Comparison of ENCODE assay signal across 8 cellular contexts in the genomic region with DNA sequence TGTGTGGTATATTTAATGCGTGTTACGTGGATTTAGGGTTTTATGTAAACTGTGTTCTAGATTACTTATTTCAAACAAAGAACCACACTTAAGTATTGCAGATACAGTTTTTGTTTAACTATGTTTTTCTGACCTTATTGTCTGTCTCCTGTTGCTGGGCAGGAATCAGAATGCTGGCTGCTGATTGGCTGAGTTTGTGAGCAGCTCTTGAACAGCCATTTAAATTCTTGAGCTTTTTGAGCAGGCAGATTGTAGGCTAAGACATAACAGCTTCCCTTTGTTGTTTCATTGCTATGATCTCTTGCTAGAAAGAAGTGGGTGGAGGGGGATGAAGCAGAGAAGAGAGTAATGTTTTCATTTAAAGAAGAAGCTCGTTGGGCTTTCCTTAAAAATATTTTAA. TPM values are rescaled to one million over a fixed set of nuclear protein-coding genes. Genes with fewer than 3 reads are reported as not detected.
DNase-seq lines count a peak whose midpoint lies in the region; ATAC-seq and TF ChIP-seq lines count a peak whose summit lies in the region.

No MANE protein-coding gene starts in this region.

- no peaks in the 10 kb centered on the region for H3K27me3 Mint-ChIP-seq in activated T-cell treated with anti-CD3 and anti-CD28 coated beads, Interleukin-2, amount 50 U/mL, for 72 hours (ENCODE audit: low read depth)
- H3K27me3 Mint-ChIP-seq in naive thymus-derived CD4-positive, alpha-beta T cell = no peaks in the 10 kb centered on the region

- POLR2A ChIA-PET in naive thymus-derived CD4-positive, alpha-beta T cell (lab: Charles Lee) = interaction anchor here (0.5 to 5.6 kb wide), 12 partner anchors 15 to 354 kb away, joined by 3 to 95 read pairs (median 3); partner anchors contain the start of gene ATF7IP

- peaks cover 0 to 11% (median 4%) of the 10 kb centered on the region in 3 experiments for H3K36me3 ChIP-seq in naive thymus-derived CD4-positive, alpha-beta T cell (ENCODE audit: control insufficient read depth in 2 of 3, insufficient read depth in 3 of 3, low read length in 3 of 3)

- CTCF ChIA-PET in naive thymus-derived CD4-positive, alpha-beta T cell (lab: Charles Lee) = interaction anchor here (0.7 to 2.5 kb wide), 8 partner anchors 19 to 185 kb away, joined by 3 to 31 read pairs (median 6); partner anchors contain the start of gene ATF7IP

- H3K4me3 Mint-ChIP-seq in activated T-cell treated with anti-CD3 and anti-CD28 coated beads, Interleukin-2, amount 50 U/mL, for 72 hours = peak overlapping the region; percentile 89 to 95
- H3K4me3 Mint-ChIP-seq in naive thymus-derived CD4-positive, alpha-beta T cell = peak overlapping the region; percentile 73 to 88 (median 83)

- no peak for TF ChIP-seq CTCF in fibroblast of mammary gland (conservative IDR thresholded peaks at IDR 0.05; ENCODE audit: control insufficient read depth, insufficient read depth, low read depth, low read length)

- no peak overlapping the region for H3K4me3 ChIP-seq in fibroblast of mammary gland (ENCODE audit: control insufficient read depth, low read depth, low read length)
- no peak overlapping the region for H3K4me3 ChIP-seq in naive thymus-derived CD4-positive, alpha-beta T cell (ENCODE audit: low read length)

- peak; percentile 85 to 87 for ATAC-seq in activated T-cell treated with anti-CD3 and anti-CD28 coated beads, Interleukin-2, amount 50 U/mL, for 72 hours (replicated peaks in 1 of 2)
- peak; percentile 80 for ATAC-seq in naive thymus-derived CD4-positive, alpha-beta T cell
- ATAC-seq in HG03039 (IDR thresholded peaks at IDR 0.05; ENCODE audit: unreplicated experiment) = no peak

- H3K9me3 Mint-ChIP-seq in activated T-cell treated with anti-CD3 and anti-CD28 coated beads, Interleukin-2, amount 50 U/mL, for 72 hours = peaks cover 3 to 11% of the 10 kb centered on the region in 2 donors
- peaks cover 0 to 25% (median 6%) of the 10 kb centered on the region in 11 donors for H3K9me3 Mint-ChIP-seq in naive thymus-derived CD4-positive, alpha-beta T cell

- intact Hi-C loops in naive thymus-derived CD4-positive, alpha-beta T cell (cut with micrococcal nuclease) = loop anchor here (1.0 to 10.0 kb wide), 13 partner anchors 17 to 1313 kb away; partner anchors contain the start of genes ATF7IP (in 2 of the 2) and GSG1 (in 1 of the 2)

- peaks cover 74% of the 10 kb centered on the region for H3K4me1 Mint-ChIP-seq in activated T-cell treated with anti-CD3 and anti-CD28 coated beads, Interleukin-2, amount 50 U/mL, for 72 hours (ENCODE audit: low read depth)
- peaks cover 40 to 85% (median 76%) of the 10 kb centered on the region in 7 donors for H3K4me1 Mint-ChIP-seq in naive thymus-derived CD4-positive, alpha-beta T cell

- peaks cover 17 to 30% of the 10 kb centered on the region in 2 donors for H3K36me3 Mint-ChIP-seq in activated T-cell treated with anti-CD3 and anti-CD28 coated beads, Interleukin-2, amount 50 U/mL, for 72 hours (ENCODE audit: insufficient read depth in 2 of 2)
- peaks cover 4 to 40% (median 31%) of the 10 kb centered on the region in 5 donors for H3K36me3 Mint-ChIP-seq in naive thymus-derived CD4-positive, alpha-beta T cell

- H3K4me1 ChIP-seq in naive thymus-derived CD4-positive, alpha-beta T cell (ENCODE audit: control insufficient read depth in 2 of 2, insufficient read depth in 2 of 2, low read length in 2 of 2) = peaks cover 37 to 50% of the 10 kb centered on the region in 2 donors

- no peaks in the 10 kb centered on the region for H3K27me3 ChIP-seq in naive thymus-derived CD4-positive, alpha-beta T cell (ENCODE audit: control insufficient read depth in 2 of 2, insufficient read depth in 2 of 2, low read length in 2 of 2)

- DNase-seq in EL = peak; percentile 77
- DNase-seq in NCI-H226 = peak; percentile 37
- peak; percentile 66 to 72 for DNase-seq in activated T-cell treated with anti-CD3 and anti-CD28 coated beads, Interleukin-2, amount 50 U/mL, for 72 hours
- peak; percentile 93 for DNase-seq in fibroblast of mammary gland (ENCODE audit: low read depth)
- peak in 8 of 9 donors; percentile 26 to 88 (median 82) for DNase-seq in naive thymus-derived CD4-positive, alpha-beta T cell
- peak; percentile 39 for DNase-seq in stimulated activated naive CD4-positive, alpha-beta T cell treated with Interleukin-2 at 50 U/mL for 16 hours (lab: John Stamatoyannopoulos, UW)
- DNase-seq in KG1 (lab: John Stamatoyannopoulos, UW) = no peak

- peaks cover 0 to 6% (median 6%) of the 10 kb centered on the region in 3 experiments for H3K9me3 ChIP-seq in naive thymus-derived CD4-positive, alpha-beta T cell (ENCODE audit: control insufficient read depth in 2 of 3, low read length in 3 of 3)

- H3K27ac ChIP-seq in naive thymus-derived CD4-positive, alpha-beta T cell (ENCODE audit: low read depth, low read length) = peak overlapping the region; percentile 58

- peak overlapping the region; percentile 78 for H3K27ac Mint-ChIP-seq in activated T-cell treated with anti-CD3 and anti-CD28 coated beads, Interleukin-2, amount 50 U/mL, for 72 hours
- H3K27ac Mint-ChIP-seq in naive thymus-derived CD4-positive, alpha-beta T cell = peak overlapping the region; percentile 76 to 94 (median 87)

RNA-seq across cellular contexts. Expression of gene ATF7IP, which starts 52.2 kb away (rescaled TPM):
- 100 to 1,000 TPM; 129 to 139 TPM for total RNA-seq in activated T-cell treated with anti-CD3 and anti-CD28 coated beads, Interleukin-2, amount 50 U/mL, for 72 hours
- 100 to 1,000 TPM; 113 to 181 (median 144) TPM for total RNA-seq in naive thymus-derived CD4-positive, alpha-beta T cell
- polyA plus RNA-seq in naive thymus-derived CD4-positive, alpha-beta T cell = 100 to 1,000 TPM in 1 of 2 donors, 10 to 100 TPM in 1; 92.7 to 124 TPM
